ENCODE assay signal across 1 cellular context in the genomic region with DNA sequence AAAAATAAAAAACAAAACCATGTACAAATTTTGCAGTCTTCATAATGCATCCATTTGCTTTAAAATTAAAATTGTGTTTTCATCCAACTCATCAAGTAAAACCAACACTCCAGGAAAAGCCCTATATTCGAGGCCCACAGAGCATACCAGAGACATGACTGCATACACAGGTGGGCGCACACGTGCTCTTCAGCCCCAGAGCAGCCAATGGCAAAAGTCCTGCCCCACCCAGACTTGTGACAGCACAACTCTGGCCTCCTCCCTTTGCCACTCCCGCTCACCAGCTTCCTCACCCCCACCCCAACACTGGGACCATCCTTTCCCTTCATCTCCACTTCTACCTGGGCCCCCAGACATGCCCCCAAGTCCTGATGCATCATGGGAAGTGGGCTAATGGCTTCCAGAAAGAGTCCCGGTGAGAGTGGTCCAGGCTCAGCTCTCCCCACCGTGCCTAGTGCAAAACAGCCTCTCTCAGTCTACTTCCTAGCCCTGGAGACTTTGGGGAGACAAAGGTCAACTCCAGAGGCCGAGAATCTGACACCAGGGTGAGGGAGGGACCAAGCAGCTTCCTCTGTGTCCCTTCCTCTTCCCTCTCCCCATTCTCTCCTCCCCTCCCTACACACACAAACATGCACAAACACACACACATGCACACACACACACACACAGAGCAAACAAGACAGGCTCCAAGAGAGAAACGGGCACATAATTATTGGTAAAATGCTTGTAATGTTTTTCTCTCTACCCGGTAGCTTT.
TF ChIP-seq lines count a peak whose summit lies in the region.

No MANE protein-coding gene starts in this region.

TF ChIP-seq in HepG2, 621 proteins besides CTCF, POLR2A, EP300 and RAD21 (continued from another document):
- no peak for TF ChIP-seq ZNF660 (CRISPR knock-in tag; IDR thresholded peaks at IDR 0.05; ENCODE audit: borderline replicate concordance, low read depth)
